8 cellular contexts compared by ENCODE assay signal in the genomic region with DNA sequence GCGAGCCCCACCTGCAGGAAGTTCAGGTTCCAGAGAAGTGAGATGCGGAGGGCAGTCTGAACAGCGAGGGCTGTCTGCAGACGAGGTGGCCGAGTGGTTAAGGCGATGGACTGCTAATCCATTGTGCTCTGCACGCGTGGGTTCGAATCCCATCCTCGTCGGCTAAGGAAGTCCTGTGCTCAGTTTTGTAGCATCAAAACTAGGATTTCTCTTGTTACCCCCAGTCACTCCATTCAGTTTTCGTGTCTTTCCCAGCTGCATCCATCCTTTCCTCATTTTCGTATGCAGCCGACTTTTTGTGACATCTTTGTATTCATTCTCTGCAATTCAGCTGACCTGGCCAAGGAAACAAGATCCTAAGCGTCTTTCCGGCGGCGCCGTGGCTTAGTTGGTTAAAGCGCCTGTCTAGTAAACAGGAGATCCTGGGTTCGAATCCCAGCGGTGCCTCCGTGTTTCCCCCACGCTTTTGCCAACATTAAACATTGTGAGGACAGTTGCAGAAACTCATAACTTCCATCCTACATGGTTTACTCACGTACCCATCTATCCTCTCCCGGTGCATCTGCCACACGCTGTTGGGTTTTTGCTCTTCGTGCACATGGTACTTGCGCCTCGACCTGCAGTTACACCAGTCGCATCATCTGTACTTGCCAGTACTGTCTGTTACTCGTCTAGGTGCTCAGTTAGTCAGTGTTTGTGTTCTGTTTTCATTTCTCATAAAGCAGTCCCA. TPM values are rescaled to one million over a fixed set of nuclear protein-coding genes. Genes with fewer than 3 reads are reported as not detected.
DNase-seq lines count a peak whose midpoint lies in the region; ATAC-seq lines count a peak whose summit lies in the region.

No MANE protein-coding gene starts in this region.

- DNase-seq in NCI-H446 (lab: John Stamatoyannopoulos, UW) (peak; percentile 95 to 96), cerebellum (ENCODE audit: low spot score) (peak; percentile 90), kidney tubule cell (ENCODE audit: low spot score) (peak; percentile 98)
- DNase-seq in stimulated activated CD4-positive, alpha-beta T cell treated with anti-CD3 and anti-CD28 coated beads, Interleukin-15, amount 100 ng/mL, for 1 hour (ENCODE audit: low read depth in 1 of 2, low spot score in 1 of 2): peak; percentile 80 to 92

- ATAC-seq in HG03159 (IDR thresholded peaks at IDR 0.05; ENCODE audit: unreplicated experiment): peak; percentile 26
- ATAC-seq in activated CD4-positive, CD25-positive, alpha-beta regulatory T cell treated with anti-CD3 and anti-CD28 coated beads, Interleukin-2, amount 50 U/mL, for 24 hours: peak; percentile 44
- no peak for ATAC-seq in GM19351 (IDR thresholded peaks at IDR 0.05; ENCODE audit: unreplicated experiment)

- H3K4me3 ChIP-seq in GM08714 (ENCODE audit: low read length): peak overlapping the region; percentile 77

RNA-seq across cellular contexts. Expression of gene BORCS6, which starts 3.0 kb away (rescaled TPM):
- 3.1 TPM for total RNA-seq in cerebellum

RNA-seq across cellular contexts. Expression of gene TMEM107, which starts 10.8 kb away (rescaled TPM):
- total RNA-seq in cerebellum: 28.3 TPM

RNA-seq across cellular contexts. Expression of gene AURKB, which starts 23.4 kb away (rescaled TPM):
- total RNA-seq in cerebellum: 15.2 TPM

RNA-seq across cellular contexts. Expression of gene VAMP2, which starts 24.2 kb away (rescaled TPM):
- 29.9 TPM for total RNA-seq in cerebellum

RNA-seq across cellular contexts. Expression of gene PER1, which starts 34.7 kb away (rescaled TPM):
- total RNA-seq in cerebellum: 7.7 TPM
